Comparison of ENCODE assay signal across 17 cellular contexts in the genomic region with DNA sequence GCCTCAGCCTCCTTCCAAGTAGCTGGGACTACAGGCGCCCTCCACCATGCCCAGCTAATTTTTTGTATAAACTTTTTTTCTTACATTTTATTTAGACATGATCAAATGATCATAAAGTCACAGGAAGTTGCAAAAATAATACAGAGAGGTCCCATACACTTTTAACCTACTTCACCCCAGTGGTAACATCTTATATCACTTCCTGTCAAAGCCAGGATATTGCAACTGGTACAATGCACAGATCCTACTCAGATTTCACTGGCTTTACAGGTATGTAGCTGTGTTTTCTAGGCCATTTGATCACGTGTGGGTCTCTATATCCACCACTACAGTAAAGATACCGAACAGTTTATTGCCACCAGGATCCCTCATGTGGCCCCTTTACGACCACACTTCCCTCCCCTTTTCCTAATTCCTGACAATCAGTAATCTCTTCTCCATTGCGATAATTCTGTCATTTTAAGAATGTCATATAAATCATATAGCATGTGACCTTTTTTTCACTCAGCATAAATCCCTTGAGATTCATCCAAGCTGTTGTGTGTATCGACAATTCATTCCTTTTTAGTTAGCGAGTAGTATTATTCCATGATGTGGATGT.
"Had no signal": no experiment of that assay in that cellular context is flagged by ENCODE, and none has a peak within 500 bp of the region (broad histone marks: within the 10 kb centered on the region; RNA-seq: fewer than 3 reads in every experiment).

No MANE protein-coding gene starts in this region.

- H3K4me1 Mint-ChIP-seq: neural crest cell had no signal

- H3K27ac ChIP-seq: breast epithelium, gastrocnemius medialis, heart right ventricle, left lung, upper lobe of right lung, WERI-Rb-1 had no signal

- H3K27me3 Mint-ChIP-seq: stimulated activated naive B cell treated with anti-CD40 and anti-IgM and Interleukin-4, amounts not matched to agents 10 μg/mL and 1 μg/mL and 100 μg/mL, for 72 hours had no signal

- H3K4me3 ChIP-seq: breast epithelium, gastrocnemius medialis, heart right ventricle, left lung, upper lobe of right lung had no signal

- H3K9me3 ChIP-seq: gastrocnemius medialis, heart right ventricle, left lung, upper lobe of right lung had no signal

- H3K36me3 ChIP-seq: breast epithelium, gastrocnemius medialis, heart right ventricle, left lung, upper lobe of right lung, WERI-Rb-1 had no signal

- H3K27ac Mint-ChIP-seq: activated T-cell treated with anti-CD3 and anti-CD28 coated beads, Interleukin-2, amount 50 U/mL, for 24 hours; stimulated activated naive B cell treated with anti-CD40 and anti-IgM and Interleukin-4, amounts not matched to agents 10 μg/mL and 1 μg/mL and 100 μg/mL, for 72 hours had no signal

- H3K4me1 ChIP-seq: breast epithelium, upper lobe of right lung had no signal

- H3K27me3 ChIP-seq: gastrocnemius medialis, upper lobe of right lung had no signal

- H3K4me3 Mint-ChIP-seq: activated T-cell treated with anti-CD3 and anti-CD28 coated beads, Interleukin-2, amount 50 U/mL, for 24 hours; neural crest cell had no signal

- DNase-seq: activated CD4-positive, alpha-beta T cell treated with anti-CD3 and anti-CD28 coated beads for 1 hour; activated CD4-positive, alpha-beta T cell treated with anti-CD3 and anti-CD28 coated beads, Interleukin-2, amount 50 U/mL, for 4 hours; activated effector memory CD4-positive, alpha-beta T cell treated with anti-CD3 and anti-CD28 coated beads, Interleukin-2, amount 50 U/mL, for 16 hours; activated T-cell treated with anti-CD3 and anti-CD28 coated beads, Interleukin-2, amount 50 U/mL, for 24 hours; aorta; cortex of kidney; gastrocnemius medialis; heart right ventricle; left lung; midbrain; retina; stimulated activated naive B cell treated with anti-CD40 and anti-IgM and Interleukin-4, amounts not matched to agents 10 μg/mL and 1 μg/mL and 100 μg/mL, for 72 hours; upper lobe of right lung; WERI-Rb-1 had no signal

- H3K9me3 Mint-ChIP-seq: activated T-cell treated with anti-CD3 and anti-CD28 coated beads, Interleukin-2, amount 50 U/mL, for 24 hours; stimulated activated naive B cell treated with anti-CD40 and anti-IgM and Interleukin-4, amounts not matched to agents 10 μg/mL and 1 μg/mL and 100 μg/mL, for 72 hours had no signal

- ATAC-seq: esophagus mucosa, gastrocnemius medialis, heart right ventricle, left lung, upper lobe of right lung had no signal
